9 cellular contexts compared by ENCODE assay signal in the genomic region with DNA sequence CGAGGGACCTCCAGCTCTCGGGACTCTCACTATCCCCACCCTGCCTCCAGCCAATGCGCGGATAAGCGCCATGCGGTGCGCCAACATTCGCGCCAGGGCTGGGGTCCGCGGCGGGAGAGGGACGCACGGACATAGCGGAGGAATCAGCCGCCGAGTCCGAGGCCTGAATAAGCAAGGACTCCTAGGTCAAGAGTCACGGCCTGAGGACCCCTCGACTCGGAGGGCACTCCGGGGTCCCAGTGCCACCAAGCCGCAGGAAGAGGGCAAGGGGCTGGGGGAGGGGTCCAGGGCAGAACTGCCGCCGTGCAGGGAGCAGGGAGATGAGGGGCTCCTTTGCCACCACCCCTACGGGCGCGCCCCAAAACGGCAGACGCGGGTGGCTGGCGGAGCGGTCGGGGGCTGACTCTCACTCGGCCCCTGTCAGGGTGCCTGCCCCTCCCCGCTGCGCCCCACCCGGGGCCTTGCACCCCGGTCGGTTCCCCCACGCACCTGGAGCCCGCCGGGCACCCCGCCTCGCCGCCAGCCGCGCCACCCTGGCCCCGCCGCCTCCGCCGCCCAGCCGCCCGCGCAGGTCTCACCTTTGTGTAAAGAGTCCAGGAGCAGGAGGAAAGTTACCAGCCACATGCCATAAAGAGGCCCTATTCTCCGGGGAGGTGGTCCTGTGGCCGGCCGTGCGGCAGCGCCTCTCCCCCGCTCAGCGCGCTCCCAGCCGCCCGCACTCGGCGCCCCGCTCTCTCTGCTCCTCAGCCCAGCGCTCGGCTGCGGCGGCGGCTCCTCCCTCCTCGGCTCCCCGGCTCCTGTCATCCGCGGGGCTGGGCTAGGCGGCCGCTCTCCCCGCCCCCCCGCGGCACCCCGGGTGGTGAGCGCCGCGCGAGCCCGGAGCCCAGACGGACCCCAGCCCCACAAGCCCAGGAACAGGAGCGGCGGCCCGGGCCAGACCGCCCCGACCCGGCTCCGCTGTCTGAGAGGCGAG.
DNase-seq lines count a peak whose midpoint lies in the region; ATAC-seq lines count a peak whose summit lies in the region.
"Had no signal": no experiment of that assay in that cellular context is flagged by ENCODE, and none has a peak within 500 bp of the region (broad histone marks: within the 10 kb centered on the region; RNA-seq: fewer than 3 reads in every experiment).

A gene with protein sequence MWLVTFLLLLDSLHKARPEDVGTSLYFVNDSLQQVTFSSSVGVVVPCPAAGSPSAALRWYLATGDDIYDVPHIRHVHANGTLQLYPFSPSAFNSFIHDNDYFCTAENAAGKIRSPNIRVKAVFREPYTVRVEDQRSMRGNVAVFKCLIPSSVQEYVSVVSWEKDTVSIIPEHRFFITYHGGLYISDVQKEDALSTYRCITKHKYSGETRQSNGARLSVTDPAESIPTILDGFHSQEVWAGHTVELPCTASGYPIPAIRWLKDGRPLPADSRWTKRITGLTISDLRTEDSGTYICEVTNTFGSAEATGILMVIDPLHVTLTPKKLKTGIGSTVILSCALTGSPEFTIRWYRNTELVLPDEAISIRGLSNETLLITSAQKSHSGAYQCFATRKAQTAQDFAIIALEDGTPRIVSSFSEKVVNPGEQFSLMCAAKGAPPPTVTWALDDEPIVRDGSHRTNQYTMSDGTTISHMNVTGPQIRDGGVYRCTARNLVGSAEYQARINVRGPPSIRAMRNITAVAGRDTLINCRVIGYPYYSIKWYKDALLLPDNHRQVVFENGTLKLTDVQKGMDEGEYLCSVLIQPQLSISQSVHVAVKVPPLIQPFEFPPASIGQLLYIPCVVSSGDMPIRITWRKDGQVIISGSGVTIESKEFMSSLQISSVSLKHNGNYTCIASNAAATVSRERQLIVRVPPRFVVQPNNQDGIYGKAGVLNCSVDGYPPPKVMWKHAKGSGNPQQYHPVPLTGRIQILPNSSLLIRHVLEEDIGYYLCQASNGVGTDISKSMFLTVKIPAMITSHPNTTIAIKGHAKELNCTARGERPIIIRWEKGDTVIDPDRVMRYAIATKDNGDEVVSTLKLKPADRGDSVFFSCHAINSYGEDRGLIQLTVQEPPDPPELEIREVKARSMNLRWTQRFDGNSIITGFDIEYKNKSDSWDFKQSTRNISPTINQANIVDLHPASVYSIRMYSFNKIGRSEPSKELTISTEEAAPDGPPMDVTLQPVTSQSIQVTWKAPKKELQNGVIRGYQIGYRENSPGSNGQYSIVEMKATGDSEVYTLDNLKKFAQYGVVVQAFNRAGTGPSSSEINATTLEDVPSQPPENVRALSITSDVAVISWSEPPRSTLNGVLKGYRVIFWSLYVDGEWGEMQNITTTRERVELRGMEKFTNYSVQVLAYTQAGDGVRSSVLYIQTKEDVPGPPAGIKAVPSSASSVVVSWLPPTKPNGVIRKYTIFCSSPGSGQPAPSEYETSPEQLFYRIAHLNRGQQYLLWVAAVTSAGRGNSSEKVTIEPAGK (N-terminal part only) (minus strand): TSS at position 761 of the 973 bp plus-strand sequence. CDS start 137 bp downstream, at position 624.

- H3K9ac ChIP-seq in iPS-15b (ENCODE audit: low read depth, low read length) = no peak within 1 kb of the TSS
- H3K9ac ChIP-seq: BLaER1 treated with 17β-estradiol and CSF1 and Interleukin-3, amounts not matched to agents 10 nM and 100 nM had no signal

- DNase-seq in NCI-H748 (lab: John Stamatoyannopoulos, UW; ENCODE audit: unreplicated experiment) = peak; percentile 50
- no peak for DNase-seq in NCI-H748 treated with DMSO at 0.1 percent for 48 hours (lab: John Stamatoyannopoulos, UW)
- DNase-seq in activated naive CD4-positive, alpha-beta T cell treated with anti-CD3 and anti-CD28 coated beads, Interleukin-2, amount 50 U/mL, for 16 hours = peak; percentile 61
- peak; percentile 65 for DNase-seq in stimulated activated CD4-positive, alpha-beta T cell treated with anti-CD3 and anti-CD28 coated beads, Interleukin-15, amount 100 ng/mL, for 24 hours
- DNase-seq in NCI-H2029 (lab: John Stamatoyannopoulos, UW) = no peak

- no peaks in the 10 kb centered on the region for H3K9me3 ChIP-seq in iPS-15b (ENCODE audit: control insufficient read depth, insufficient read depth, low read length)
- H3K9me3 ChIP-seq: BLaER1 treated with 17β-estradiol and CSF1 and Interleukin-3, amounts not matched to agents 10 nM and 100 nM had no signal

- no peaks in the 10 kb centered on the region for H3K4me1 ChIP-seq in iPS-15b (ENCODE audit: control insufficient read depth, insufficient read depth, low read length)
- H3K4me1 ChIP-seq: BLaER1 treated with 17β-estradiol and CSF1 and Interleukin-3, amounts not matched to agents 10 nM and 100 nM had no signal

- peaks cover 76% of the 10 kb centered on the region for H3K27me3 ChIP-seq in iPS-15b (ENCODE audit: control insufficient read depth, insufficient read depth, low read length)

- no peaks in the 10 kb centered on the region for H3K36me3 ChIP-seq in iPS-15b (ENCODE audit: control insufficient read depth, insufficient read depth, low read length)
- H3K36me3 ChIP-seq: BLaER1 treated with 17β-estradiol and CSF1 and Interleukin-3, amounts not matched to agents 10 nM and 100 nM had no signal

- peak within 1 kb of the TSS; percentile 54 for H3K4me3 ChIP-seq in iPS-15b (ENCODE audit: low read depth, low read length)
- H3K4me3 ChIP-seq: BLaER1 treated with 17β-estradiol and CSF1 and Interleukin-3, amounts not matched to agents 10 nM and 100 nM had no signal

- no peak for ATAC-seq in GM21447 (IDR thresholded peaks at IDR 0.05; ENCODE audit: unreplicated experiment)
- ATAC-seq in GM21423 (IDR thresholded peaks at IDR 0.05; ENCODE audit: unreplicated experiment) = no peak

Comparison
In these comparisons a context has a peak if more than half of its experiments do, and no peak if none do; other contexts are left out.
1. DNase-seq: peak in NCI-H748 (single experiment), activated naive CD4-positive, alpha-beta T cell treated with anti-CD3 and anti-CD28 coated beads, Interleukin-2, amount 50 U/mL, for 16 hours (single experiment) and stimulated activated CD4-positive, alpha-beta T cell treated with anti-CD3 and anti-CD28 coated beads, Interleukin-15, amount 100 ng/mL, for 24 hours (single experiment); none in NCI-H748 treated with DMSO at 0.1 percent for 48 hours (single experiment) and NCI-H2029 (single experiment).